9 cellular contexts compared by ENCODE assay signal in genomic region chr1:6774381-6774780, GRCh38.
"Had no signal": no experiment of that assay in that cellular context is flagged by ENCODE, and none has a peak within 500 bp of the region (broad histone marks: within the 10 kb centered on the region; RNA-seq: fewer than 3 reads in every experiment).

No MANE protein-coding gene starts in this region.

- H3K4me3 ChIP-seq: GM23248, GM23338, HAP-1 had no signal

- H3K27ac ChIP-seq: GM23248 had no signal

- H3K9ac ChIP-seq: GM23248 had no signal

- H3K4me2 ChIP-seq: GM23338 had no signal

- H2AFZ ChIP-seq: GM23248, GM23338 had no signal

- H3K36me3 ChIP-seq: HAP-1 had no signal

- H3K27ac Mint-ChIP-seq: GM23338, H9, HFFc6 had no signal

- H3K4me3 Mint-ChIP-seq: GM23338, H9, HFFc6 had no signal

- DNase-seq: GM23248, GOT3, H7, H9, HCEC 1CT, HFFc6 had no signal

- ATAC-seq: GM23338, HCT116 had no signal
